ENCODE assay signal across 1 cellular context in the genomic region with DNA sequence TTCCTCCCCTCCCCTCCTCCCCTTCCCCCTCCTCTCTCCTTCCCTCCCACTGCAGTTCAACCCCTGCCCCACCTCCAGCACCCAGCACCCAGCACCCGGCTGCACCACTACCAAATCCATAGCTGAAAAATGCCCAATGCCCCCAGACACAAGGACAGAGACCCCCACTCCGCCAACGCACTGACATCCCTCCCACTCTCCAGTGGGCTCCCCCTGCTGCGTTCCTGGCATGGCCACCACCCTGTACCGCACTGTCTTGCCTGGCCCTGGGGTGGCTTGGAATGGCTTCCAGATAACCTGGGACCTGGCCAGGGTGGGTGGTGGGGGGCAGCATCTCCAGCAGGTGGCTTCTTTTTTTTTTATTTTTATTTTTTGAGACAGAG.
TF ChIP-seq lines count a peak whose summit lies in the region.

No MANE protein-coding gene starts in this region.

TF ChIP-seq in HCT116, 20 proteins besides CTCF, POLR2A, EP300 and RAD21 (continued from another document):
- TF ChIP-seq, protein P1, sequence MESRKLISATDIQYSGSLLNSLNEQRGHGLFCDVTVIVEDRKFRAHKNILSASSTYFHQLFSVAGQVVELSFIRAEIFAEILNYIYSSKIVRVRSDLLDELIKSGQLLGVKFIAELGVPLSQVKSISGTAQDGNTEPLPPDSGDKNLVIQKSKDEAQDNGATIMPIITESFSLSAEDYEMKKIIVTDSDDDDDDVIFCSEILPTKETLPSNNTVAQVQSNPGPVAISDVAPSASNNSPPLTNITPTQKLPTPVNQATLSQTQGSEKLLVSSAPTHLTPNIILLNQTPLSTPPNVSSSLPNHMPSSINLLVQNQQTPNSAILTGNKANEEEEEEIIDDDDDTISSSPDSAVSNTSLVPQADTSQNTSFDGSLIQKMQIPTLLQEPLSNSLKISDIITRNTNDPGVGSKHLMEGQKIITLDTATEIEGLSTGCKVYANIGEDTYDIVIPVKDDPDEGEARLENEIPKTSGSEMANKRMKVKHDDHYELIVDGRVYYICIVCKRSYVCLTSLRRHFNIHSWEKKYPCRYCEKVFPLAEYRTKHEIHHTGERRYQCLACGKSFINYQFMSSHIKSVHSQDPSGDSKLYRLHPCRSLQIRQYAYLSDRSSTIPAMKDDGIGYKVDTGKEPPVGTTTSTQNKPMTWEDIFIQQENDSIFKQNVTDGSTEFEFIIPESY (IDR thresholded peaks at IDR 0.05; ENCODE audit: extremely low read depth, insufficient replicate concordance, low read length): no peak
- TF ChIP-seq TCF7L2 (IDR thresholded peaks at IDR 0.05; ENCODE audit: borderline replicate concordance, extremely low read depth, insufficient read depth, insufficient read length) (no peak), EZH2 (IDR thresholded peaks at IDR 0.05) (no peak), YY1 (IDR thresholded peaks at IDR 0.05; ENCODE audit: extremely low read depth, insufficient replicate concordance, low read depth, low read length) (no peak), JUND (IDR thresholded peaks at IDR 0.05) (no peak)
TF ChIP-seq in HCT116: peak in this region for 0.
